Comparison of ENCODE assay signal across 18 cellular contexts in the genomic region with DNA sequence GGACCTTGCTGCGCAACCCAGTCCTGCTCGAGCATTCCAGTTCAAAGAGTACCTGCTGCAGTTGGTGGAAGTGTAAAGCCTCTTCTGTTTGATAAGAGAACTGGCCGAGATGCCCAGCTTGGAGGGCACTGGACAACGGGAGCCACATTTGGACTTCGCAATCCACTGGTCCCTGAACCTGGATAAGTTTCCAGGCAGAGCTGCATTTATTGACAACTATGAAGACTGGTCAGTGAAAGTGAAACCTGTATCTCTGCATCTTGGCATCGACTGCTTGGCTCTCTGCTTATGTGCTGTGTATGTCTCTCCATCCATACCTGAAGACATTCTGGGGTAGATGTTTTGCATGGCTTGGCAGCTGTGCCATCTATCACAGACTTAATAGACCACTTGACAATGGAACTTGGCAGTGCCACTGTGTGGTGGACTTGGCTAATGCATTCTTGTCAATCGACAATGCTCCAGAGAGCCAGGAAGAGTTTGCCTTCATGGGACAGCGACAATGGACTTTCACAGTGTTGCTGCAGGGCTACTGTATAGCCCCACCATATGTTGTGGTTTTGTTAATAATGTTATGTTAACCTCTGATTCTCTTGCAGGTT. TPM values are rescaled to one million over a fixed set of nuclear protein-coding genes. Genes with fewer than 3 reads are reported as not detected.
DNase-seq lines count a peak whose midpoint lies in the region; ATAC-seq and TF ChIP-seq lines count a peak whose summit lies in the region.
"Had no signal": no experiment of that assay in that cellular context is flagged by ENCODE, and none has a peak within 500 bp of the region (broad histone marks: within the 10 kb centered on the region; RNA-seq: fewer than 3 reads in every experiment).

No MANE protein-coding gene starts in this region.

- H3K27ac ChIP-seq in ascending aorta = no peak overlapping the region
- H3K27ac ChIP-seq: BLaER1 had no signal

- H3K36me3 ChIP-seq in ascending aorta (no peaks in the 10 kb centered on the region), MG63 (no peaks in the 10 kb centered on the region)
- H3K36me3 ChIP-seq: BLaER1 had no signal

- DNase-seq in DMS53 (lab: John Stamatoyannopoulos, UW) (peak; percentile 1), DMS53 treated with DMSO at 0.1 percent for 48 hours (lab: John Stamatoyannopoulos, UW; ENCODE audit: unreplicated experiment) (no peak), NCI-H1105 treated with DMSO at 0.1 percent for 48 hours (lab: John Stamatoyannopoulos, UW) (peak; percentile 39), left kidney (ENCODE audit: low read depth, low spot score) (peak; percentile 69), putamen (ENCODE audit: low spot score) (peak; percentile 2), ascending aorta (ENCODE audit: low spot score in 2 of 2) (no peak), MG63 (no peak)
- DNase-seq: 8988T; CD8-positive, alpha-beta T cell; NCI-H1092; NCI-H1694 treated with DMSO at 0.1 percent for 48 hours; Right ventricle myocardium superior; SK-N-SH had no signal

- intact Hi-C loops in ascending aorta (cut with DNase I) = no loop called here

- no peak for TF ChIP-seq CTCF in ascending aorta (IDR thresholded peaks at IDR 0.05)

- ATAC-seq in GM21825 (IDR thresholded peaks at IDR 0.05; ENCODE audit: unreplicated experiment) = no peak
- ATAC-seq: CD8-positive, alpha-beta T cell had no signal

- no peak overlapping the region for H3K4me3 ChIP-seq in ascending aorta
- no peak overlapping the region for H3K4me3 ChIP-seq in MG63
- H3K4me3 ChIP-seq: BLaER1 had no signal

- H3K27me3 ChIP-seq in ascending aorta (no peaks in the 10 kb centered on the region), MG63 (no peaks in the 10 kb centered on the region)
- H3K27me3 ChIP-seq: BLaER1 had no signal

- H3K9me3 ChIP-seq in ascending aorta (no peaks in the 10 kb centered on the region), MG63 (no peaks in the 10 kb centered on the region)
- H3K9me3 ChIP-seq: BLaER1, SK-N-SH had no signal

- H3K4me1 ChIP-seq in ascending aorta = no peaks in the 10 kb centered on the region
- H3K4me1 ChIP-seq: BLaER1 had no signal

RNA-seq across cellular contexts. Expression of gene ZBTB33, which starts 43.5 kb away (rescaled TPM):
- 3.6 TPM for total RNA-seq in ascending aorta
- total RNA-seq in MG63 (2014; rRNA removed; shearing (Covaris generic); ENCODE audit: low replicate concordance) = 8.2 and 16.5 TPM in 2 replicates

RNA-seq across cellular contexts. Expression of gene RHOXF2, which starts 48.7 kb away (rescaled TPM):
- not detected for total RNA-seq in ascending aorta
- total RNA-seq in MG63 (2014; rRNA removed; shearing (Covaris generic); ENCODE audit: low replicate concordance) = not detected in 2 replicates
- total RNA-seq: CD8-positive, alpha-beta T cell; H1; MCF 10A; NCI-H460; Right ventricle myocardium superior had no signal

Comparison
In these comparisons a context has a peak if more than half of its experiments do, and no peak if none do; other contexts are left out.
1. DNase-seq: peak in DMS53 (single experiment), NCI-H1105 treated with DMSO at 0.1 percent for 48 hours (single experiment), left kidney (single experiment) and putamen (single experiment); none in DMS53 treated with DMSO at 0.1 percent for 48 hours (single experiment), ascending aorta (0 of 2) and MG63 (single experiment).